11 cellular contexts compared by ENCODE assay signal in genomic region chr7:70660154-70660818, GRCh38.
DNase-seq lines count a peak whose midpoint lies in the region; ATAC-seq lines count a peak whose summit lies in the region.
"Had no signal": no experiment of that assay in that cellular context is flagged by ENCODE, and none has a peak within 500 bp of the region (broad histone marks: within the 10 kb centered on the region; RNA-seq: fewer than 3 reads in every experiment).

No MANE protein-coding gene starts in this region.

- H3K9me2 ChIP-seq in GM23248 (ENCODE audit: insufficient read depth), result no peaks in the 10 kb centered on the region

- H3K4me2 ChIP-seq in GM23248 (ENCODE audit: unreplicated experiment), result no peak overlapping the region

- no peak for ATAC-seq in GM21825 (IDR thresholded peaks at IDR 0.05; ENCODE audit: unreplicated experiment)
- ATAC-seq in GM21717 (IDR thresholded peaks at IDR 0.05; ENCODE audit: unreplicated experiment), result no peak
- ATAC-seq: PC-3 had no signal

- peak; percentile 6 for DNase-seq in NCI-H82 (lab: John Stamatoyannopoulos, UW)
- no peak for DNase-seq in NCI-H82 treated with DMSO at 0.1 percent for 48 hours (lab: John Stamatoyannopoulos, UW; ENCODE audit: unreplicated experiment)
- peak in 3 of 5 donors; percentile 19 to 43 (median 21) for DNase-seq in T-helper 1 cell
- peak; percentile 26 for DNase-seq in activated gamma-delta T cell treated with anti-CD3 and anti-CD28 coated beads, Interleukin-2, amount 50 U/mL, for 16 hours (ENCODE audit: low read depth)
- peak; percentile 34 for DNase-seq in stimulated activated CD8-positive, alpha-beta memory T cell treated with anti-CD3 and anti-CD28 coated beads, Interleukin-12 subunit alpha, Interleukin-12 subunit beta, amount 100 ng/mL, for 4 hours (ENCODE audit: low read depth)
- no peak for DNase-seq in GM23248
- DNase-seq: activated B cell treated with CpG ODN at 0.5 μM for 24 hours, MM.1S, PC-3 had no signal

- H3K36me3 ChIP-seq in GM23248 (ENCODE audit: low read depth), result no peaks in the 10 kb centered on the region

- no peaks in the 10 kb centered on the region for H4K20me1 ChIP-seq in GM23248 (ENCODE audit: insufficient read depth)

- H3K4me3 ChIP-seq in GM23248, result no peak overlapping the region

- no peaks in the 10 kb centered on the region for H3K9me3 ChIP-seq in GM23248 (ENCODE audit: low read depth)

- no peaks in the 10 kb centered on the region for H3K27me3 ChIP-seq in GM23248 (replicated peaks; ENCODE audit: insufficient read depth)

- no peaks in the 10 kb centered on the region for H3K79me2 ChIP-seq in GM23248 (ENCODE audit: insufficient read depth)

- H3K9ac ChIP-seq in GM23248, result no peak overlapping the region

- H3K27ac ChIP-seq in GM23248, result no peak overlapping the region

- no peak overlapping the region for H2AFZ ChIP-seq in GM23248

- in situ Hi-C loops in GM23248 (cut with MboI), result no loop called here

- no peaks in the 10 kb centered on the region for H3K4me1 ChIP-seq in GM23248 (ENCODE audit: insufficient read depth)

- H3F3A ChIP-seq in GM23248 (ENCODE audit: insufficient read depth), result no peaks in the 10 kb centered on the region

- 89 to 90% methylated on average over 10 of the region's 10 CpGs for WGBS in GM23248 (ENCODE audit: low coverage in 1 of 2, low lambda C conversion rate in 2 of 2, missing lambda C conversion rate in 2 of 2), 2 experiments

Comparison
In these comparisons a context has a peak if more than half of its experiments do, and no peak if none do; other contexts are left out.
1. DNase-seq: peak in NCI-H82 (single experiment), T-helper 1 cell (3 of 5), activated gamma-delta T cell treated with anti-CD3 and anti-CD28 coated beads, Interleukin-2, amount 50 U/mL, for 16 hours (single experiment) and stimulated activated CD8-positive, alpha-beta memory T cell treated with anti-CD3 and anti-CD28 coated beads, Interleukin-12 subunit alpha, Interleukin-12 subunit beta, amount 100 ng/mL, for 4 hours (single experiment); none in NCI-H82 treated with DMSO at 0.1 percent for 48 hours (single experiment) and GM23248 (single experiment).